In genomic region chr12:68279227-68280054, GRCh38 we compare ENCODE assay signal across 1 cellular context.
TF ChIP-seq lines count a peak whose summit lies in the region.

No MANE protein-coding gene starts in this region.

TF ChIP-seq in SK-N-SH, 30 proteins besides CTCF, POLR2A, EP300 and RAD21 (continued from another document):
- TF ChIP-seq FOSL2 (IDR thresholded peaks at IDR 0.05; ENCODE audit: borderline replicate concordance, low read depth) = no peak
- TF ChIP-seq CHD2 (IDR thresholded peaks at IDR 0.05; ENCODE audit: low read length, partially characterized antibody) = peak; percentile 70
- peak; percentile 31; the same call in 1 of the 2 replicates for TF ChIP-seq TCF12 (IDR thresholded peaks at IDR 0.05)
- no peak for TF ChIP-seq MXI1 (IDR thresholded peaks at IDR 0.05; ENCODE audit: low read depth, low read length)
- no peak for TF ChIP-seq ZBTB33 (IDR thresholded peaks at IDR 0.05; ENCODE audit: borderline replicate concordance, low read depth)
- TF ChIP-seq USF1 (IDR thresholded peaks at IDR 0.05; ENCODE audit: borderline replicate concordance, low read depth) = no peak
- peak; percentile 76 for TF ChIP-seq RCOR1 (IDR thresholded peaks at IDR 0.05; ENCODE audit: low read length)
- TF ChIP-seq FOXM1 (IDR thresholded peaks at IDR 0.05; ENCODE audit: low read depth) = no peak
- no peak for TF ChIP-seq NRF1 (IDR thresholded peaks at IDR 0.05; ENCODE audit: low read depth, low read length)
- no peak for TF ChIP-seq SMC3 (IDR thresholded peaks at IDR 0.05; ENCODE audit: low read depth, low read length)
- no peak for TF ChIP-seq EZH2phosphoT487 (IDR thresholded peaks at IDR 0.05; ENCODE audit: borderline replicate concordance, low read depth)
- no peak for TF ChIP-seq MEF2A (IDR thresholded peaks at IDR 0.05; ENCODE audit: borderline replicate concordance, low read depth)
- no peak for TF ChIP-seq JUND (IDR thresholded peaks at IDR 0.05)
- no peak for TF ChIP-seq POLR2AphosphoS5 (IDR thresholded peaks at IDR 0.05; ENCODE audit: low read depth, low read length)
- TF ChIP-seq, protein P1, sequence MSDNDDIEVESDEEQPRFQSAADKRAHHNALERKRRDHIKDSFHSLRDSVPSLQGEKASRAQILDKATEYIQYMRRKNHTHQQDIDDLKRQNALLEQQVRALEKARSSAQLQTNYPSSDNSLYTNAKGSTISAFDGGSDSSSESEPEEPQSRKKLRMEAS (IDR thresholded peaks at IDR 0.05; ENCODE audit: low read depth) = no peak
- TF ChIP-seq TAF1 (IDR thresholded peaks at IDR 0.05; ENCODE audit: borderline replicate concordance, low read depth, low read length) = no peak
- TF ChIP-seq, protein P2, sequence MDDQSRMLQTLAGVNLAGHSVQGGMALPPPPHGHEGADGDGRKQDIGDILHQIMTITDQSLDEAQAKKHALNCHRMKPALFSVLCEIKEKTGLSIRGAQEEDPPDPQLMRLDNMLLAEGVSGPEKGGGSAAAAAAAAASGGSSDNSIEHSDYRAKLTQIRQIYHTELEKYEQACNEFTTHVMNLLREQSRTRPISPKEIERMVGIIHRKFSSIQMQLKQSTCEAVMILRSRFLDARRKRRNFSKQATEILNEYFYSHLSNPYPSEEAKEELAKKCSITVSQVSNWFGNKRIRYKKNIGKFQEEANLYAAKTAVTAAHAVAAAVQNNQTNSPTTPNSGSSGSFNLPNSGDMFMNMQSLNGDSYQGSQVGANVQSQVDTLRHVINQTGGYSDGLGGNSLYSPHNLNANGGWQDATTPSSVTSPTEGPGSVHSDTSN (IDR thresholded peaks at IDR 0.05) = 0 out of 2 replicates have a peak, but pooled peaks have one; percentile 7
- no peak for TF ChIP-seq SIN3A (IDR thresholded peaks at IDR 0.05; ENCODE audit: borderline replicate concordance, low read depth, low read length)
